ENCODE assay signal across 8 cellular contexts in the genomic region with DNA sequence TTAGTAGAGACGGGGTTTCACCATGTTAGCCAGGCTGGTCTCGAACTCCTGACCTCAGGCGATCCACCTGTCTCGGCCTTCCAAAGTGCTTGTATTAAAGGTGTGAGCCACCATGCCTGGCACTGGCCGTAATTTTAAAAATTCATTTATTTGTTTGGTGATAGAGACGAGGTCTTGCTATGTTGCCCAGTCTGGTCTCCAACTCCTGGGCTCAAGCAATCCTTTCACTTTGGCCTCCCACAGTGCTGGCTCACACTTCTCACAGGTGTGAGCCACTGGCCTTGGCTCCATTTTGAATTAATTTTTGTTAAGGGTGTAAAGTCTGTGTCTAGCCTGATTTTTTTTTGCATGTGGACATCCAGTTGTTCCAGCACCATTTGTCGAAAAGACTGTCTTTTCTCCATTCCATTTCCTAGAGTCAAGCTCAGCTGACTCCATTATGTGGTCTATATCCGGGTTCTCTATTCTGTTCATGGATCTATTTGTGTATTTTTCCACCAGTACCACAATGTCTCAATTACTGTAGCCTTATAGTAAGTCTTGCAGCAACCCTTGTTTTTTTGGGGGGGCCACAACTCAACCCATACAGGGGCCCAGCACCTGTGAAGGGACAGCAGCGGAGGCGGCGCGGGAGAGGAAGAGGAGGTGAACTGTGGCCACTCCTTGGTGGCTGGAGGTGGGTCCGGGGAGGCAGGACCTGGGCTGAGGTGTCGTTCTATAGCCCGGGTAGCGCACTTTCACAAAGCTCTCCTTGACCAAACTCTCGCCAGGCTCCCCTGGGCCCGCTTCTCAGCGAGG. TPM values are rescaled to one million over a fixed set of nuclear protein-coding genes. Genes with fewer than 3 reads are reported as not detected.
A peak's percentile ranks its signal among the peaks of the same experiment; 100 is the strongest.
DNase-seq lines count a peak whose midpoint lies in the region; ATAC-seq, FAIRE-seq and TF ChIP-seq lines count a peak whose summit lies in the region.

No MANE protein-coding gene starts in this region.

- TF ChIP-seq CTCF in nephron progenitor cell (IDR thresholded peaks at IDR 0.05), result no peak

- H3K36me3 Mint-ChIP-seq in dendritic cell treated with granulocyte-macrophage colony-stimulating factor and Interleukin-4, amounts not matched to agents 40 ng/mL and 50 ng/mL, for 4 days (ENCODE audit: low read depth), result no peaks in the 10 kb centered on the region
- peaks cover 4% of the 10 kb centered on the region for H3K36me3 Mint-ChIP-seq in nephron progenitor cell (ENCODE audit: low read depth)

- H3K9me3 Mint-ChIP-seq in dendritic cell treated with granulocyte-macrophage colony-stimulating factor and Interleukin-4, amounts not matched to agents 40 ng/mL and 50 ng/mL, for 4 days, result no peaks in the 10 kb centered on the region
- no peaks in the 10 kb centered on the region for H3K9me3 Mint-ChIP-seq in nephron progenitor cell

- peak overlapping the region; percentile 82 for H3K4me3 ChIP-seq in ACC112 (ENCODE audit: low read depth, low read length)
- H3K4me3 ChIP-seq in Jurkat, Clone E6-1 (ENCODE audit: low read length), result peak overlapping the region; percentile 70

- peaks cover 21% of the 10 kb centered on the region for H3K27me3 Mint-ChIP-seq in dendritic cell treated with granulocyte-macrophage colony-stimulating factor and Interleukin-4, amounts not matched to agents 40 ng/mL and 50 ng/mL, for 4 days
- peaks cover 11% of the 10 kb centered on the region for H3K27me3 Mint-ChIP-seq in nephron progenitor cell (ENCODE audit: low read depth, poor library complexity)

- ATAC-seq in GM19452 (IDR thresholded peaks at IDR 0.05; ENCODE audit: unreplicated experiment), result peak; percentile 4

- no peak for FAIRE-seq in HTR-8/SVneo (lab: Jason Lieb, UNC)

- peak overlapping the region; percentile 92; the same call in 1 of the 2 replicates for H3K27ac ChIP-seq in ACC112 (ENCODE audit: low read depth, low read length)

- H3K27ac Mint-ChIP-seq in dendritic cell treated with granulocyte-macrophage colony-stimulating factor and Interleukin-4, amounts not matched to agents 40 ng/mL and 50 ng/mL, for 4 days, result peak overlapping the region; percentile 88
- peak overlapping the region; percentile 90 for H3K27ac Mint-ChIP-seq in nephron progenitor cell

- intact Hi-C loops in dendritic cell treated with granulocyte-macrophage colony-stimulating factor and Interleukin-4, amounts not matched to agents 40 ng/mL and 50 ng/mL, for 4 days (cut with micrococcal nuclease), result loop anchor here (2.0 to 5.0 kb wide), 3 partner anchors 13 to 373 kb away; a partner anchor contains a TSS

- DNase-seq in Jurkat, Clone E6-1 (ENCODE audit: low read depth, low spot score), result no peak
- DNase-seq in nephron progenitor cell (no peak), mesenteric fat pad (ENCODE audit: low spot score) (no peak), SIG-M5 treated with dmso at 0.1 percent for 504 hours (lab: John Stamatoyannopoulos, UW; ENCODE audit: unreplicated experiment) (no peak), HTR-8/SVneo (ENCODE audit: insufficient read length, low spot score) (no peak)

- H2AFZ ChIP-seq in ACC112 (ENCODE audit: low read length, unreplicated experiment), result peak overlapping the region; percentile 57

- H3K4me1 ChIP-seq in ACC112 (ENCODE audit: control insufficient read depth, insufficient read depth, low read length, unreplicated experiment), result peaks cover 24% of the 10 kb centered on the region

- H3K36me3 ChIP-seq in ACC112 (ENCODE audit: insufficient read depth, low read length), result no peaks in the 10 kb centered on the region

- H3K4me3 Mint-ChIP-seq in dendritic cell treated with granulocyte-macrophage colony-stimulating factor and Interleukin-4, amounts not matched to agents 40 ng/mL and 50 ng/mL, for 4 days, result peak overlapping the region; percentile 78
- H3K4me3 Mint-ChIP-seq in nephron progenitor cell, result peak overlapping the region; percentile 85

- no peaks in the 10 kb centered on the region for H3K27me3 ChIP-seq in ACC112 (ENCODE audit: insufficient read depth, low read length)

- H3K4me1 Mint-ChIP-seq in dendritic cell treated with granulocyte-macrophage colony-stimulating factor and Interleukin-4, amounts not matched to agents 40 ng/mL and 50 ng/mL, for 4 days (ENCODE audit: low read depth), result peaks cover 27% of the 10 kb centered on the region
- peaks cover 51% of the 10 kb centered on the region for H3K4me1 Mint-ChIP-seq in nephron progenitor cell

- H3K79me2 ChIP-seq in ACC112 (ENCODE audit: control insufficient read depth, insufficient read depth, low read length, unreplicated experiment), result peaks cover 34% of the 10 kb centered on the region

RNA-seq across cellular contexts. Expression of a gene that starts 1.5 kb away (rescaled TPM):
- polyA plus RNA-seq in Jurkat, Clone E6-1 (2012; ENCODE audit: insufficient read depth, insufficient read length), result 145 TPM
- 43.7 TPM for total RNA-seq in mesenteric fat pad

RNA-seq across cellular contexts. Expression of a gene that starts 13.8 kb away (rescaled TPM):
- polyA plus RNA-seq in Jurkat, Clone E6-1 (2012; ENCODE audit: insufficient read depth, insufficient read length), result 39.3 TPM
- total RNA-seq in mesenteric fat pad, result 75.1 TPM
